ENCODE assay signal across 29 cellular contexts in genomic region chr6:35272005-35272404, GRCh38.
"Had no signal": no experiment of that assay in that cellular context is flagged by ENCODE, and none has a peak within 500 bp of the region (broad histone marks: within the 10 kb centered on the region; RNA-seq: fewer than 3 reads in every experiment).

No MANE protein-coding gene starts in this region.

- H3K27me3 ChIP-seq: stomach, suprapubic skin, testis, thyroid gland, tibial artery, tibial nerve, transverse colon, upper lobe of left lung, upper lobe of right lung, uterus, vagina had no signal

- DNase-seq: stimulated activated CD4-positive, alpha-beta T cell treated with anti-CD3 and anti-CD28 coated beads, Interleukin-2, amount 100 ng/mL, for 48 hours; stimulated activated CD4-positive, alpha-beta T cell treated with anti-CD3 and anti-CD28 coated beads, Interleukin-4, amount 100 ng/mL, for 1 hour; stimulated activated CD4-positive, alpha-beta T cell treated with anti-CD3 and anti-CD28 coated beads, Interleukin-4, amount 100 ng/mL, for 24 hours; stimulated activated CD4-positive, alpha-beta T cell treated with anti-CD3 and anti-CD28 coated beads, Interleukin-4, amount 100 ng/mL, for 4 hours; stimulated activated CD8-positive, alpha-beta memory T cell treated with anti-CD3 and anti-CD28 coated beads, Interleukin-4, amount 100 ng/mL, for 48 hours; stimulated activated naive B cell treated with anti-CD40 and anti-IgM and Interleukin-4, amounts not matched to agents 10 μg/mL and 1 μg/mL and 100 μg/mL, for 72 hours; stimulated activated naive CD4-positive, alpha-beta T cell; stimulated activated naive CD4-positive, alpha-beta T cell treated with Interleukin-2 at 50 U/mL for 16 hours; stimulated activated naive CD8-positive, alpha-beta T cell treated with anti-CD3 and anti-CD28 coated beads, Interleukin-15, amount 100 ng/mL, for 72 hours; stimulated activated naive CD8-positive, alpha-beta T cell treated with anti-CD3 and anti-CD28 coated beads, Interleukin-15, Interleukin-2, amounts not matched to agents 100 U/mL and 50 U/mL, for 24 hours; stomach; substantia nigra; testis; tibial artery; transverse colon; trophoblast cell; upper lobe of left lung; upper lobe of right lung; uterus had no signal

- ATAC-seq: stimulated activated effector memory CD8-positive, alpha-beta T cell treated with anti-CD3 and anti-CD28 coated beads, Interleukin-12 subunit alpha, Interleukin-12 subunit beta, amount 100 ng/mL, for 72 hours; stimulated activated memory B cell treated with anti-CD40 and anti-IgM and Interleukin-4, amounts not matched to agents 10 μg/mL and 1 μg/mL and 100 μg/mL, for 72 hours; stimulated activated naive B cell treated with anti-CD40 and anti-IgM and Interleukin-4, amounts not matched to agents 10 μg/mL and 1 μg/mL and 100 μg/mL, for 72 hours; stimulated activated naive CD8-positive, alpha-beta T cell treated with anti-CD3 and anti-CD28 coated beads, Interleukin-15, amount 100 ng/mL, for 72 hours; stimulated activated naive CD8-positive, alpha-beta T cell treated with anti-CD3 and anti-CD28 coated beads, Interleukin-15, Interleukin-2, amounts not matched to agents 100 U/mL and 50 U/mL, for 24 hours; upper lobe of right lung had no signal

- H3K9me3 ChIP-seq: stomach, suprapubic skin, testis, thoracic aorta, thyroid gland, tibial artery, tibial nerve, transverse colon, upper lobe of left lung, upper lobe of right lung, uterus, vagina had no signal

- H3K4me1 ChIP-seq: testis, uterus had no signal

- H3K4me3 Mint-ChIP-seq: stimulated activated effector memory CD8-positive, alpha-beta T cell treated with anti-CD3 and anti-CD28 coated beads, Interleukin-12 subunit alpha, Interleukin-12 subunit beta, amount 100 ng/mL, for 72 hours; stimulated activated memory B cell treated with anti-CD40 and anti-IgM and Interleukin-4, amounts not matched to agents 10 μg/mL and 1 μg/mL and 100 μg/mL, for 72 hours; stimulated activated naive B cell treated with anti-CD40 and anti-IgM and Interleukin-4, amounts not matched to agents 10 μg/mL and 1 μg/mL and 100 μg/mL, for 72 hours; stimulated activated naive CD8-positive, alpha-beta T cell treated with anti-CD3 and anti-CD28 coated beads, Interleukin-15, amount 100 ng/mL, for 72 hours; stimulated activated naive CD8-positive, alpha-beta T cell treated with anti-CD3 and anti-CD28 coated beads, Interleukin-15, Interleukin-2, amounts not matched to agents 100 ng/mL and 50 ng/mL, for 24 hours; type B pancreatic cell had no signal

- FAIRE-seq: urothelium cell line had no signal

- H3K36me3 ChIP-seq: suprapubic skin, thoracic aorta, thyroid gland, transverse colon, upper lobe of left lung, upper lobe of right lung, uterus, vagina had no signal

- H3K4me3 ChIP-seq: stomach, suprapubic skin, testis, thoracic aorta, thyroid gland, tibial artery, tibial nerve, transverse colon, upper lobe of left lung, upper lobe of right lung, uterus, vagina had no signal

- H3K27ac Mint-ChIP-seq: stimulated activated effector memory CD8-positive, alpha-beta T cell treated with anti-CD3 and anti-CD28 coated beads, Interleukin-12 subunit alpha, Interleukin-12 subunit beta, amount 100 ng/mL, for 72 hours; stimulated activated memory B cell treated with anti-CD40 and anti-IgM and Interleukin-4, amounts not matched to agents 10 μg/mL and 1 μg/mL and 100 μg/mL, for 72 hours; stimulated activated naive B cell treated with anti-CD40 and anti-IgM and Interleukin-4, amounts not matched to agents 10 μg/mL and 1 μg/mL and 100 μg/mL, for 72 hours; stimulated activated naive CD8-positive, alpha-beta T cell treated with anti-CD3 and anti-CD28 coated beads, Interleukin-15, amount 100 ng/mL, for 72 hours; stimulated activated naive CD8-positive, alpha-beta T cell treated with anti-CD3 and anti-CD28 coated beads, Interleukin-15, Interleukin-2, amounts not matched to agents 100 ng/mL and 50 ng/mL, for 24 hours; type B pancreatic cell had no signal

- H3K9me3 Mint-ChIP-seq: stimulated activated effector memory CD8-positive, alpha-beta T cell treated with anti-CD3 and anti-CD28 coated beads, Interleukin-12 subunit alpha, Interleukin-12 subunit beta, amount 100 ng/mL, for 72 hours; stimulated activated memory B cell treated with anti-CD40 and anti-IgM and Interleukin-4, amounts not matched to agents 10 μg/mL and 1 μg/mL and 100 μg/mL, for 72 hours; stimulated activated naive B cell treated with anti-CD40 and anti-IgM and Interleukin-4, amounts not matched to agents 10 μg/mL and 1 μg/mL and 100 μg/mL, for 72 hours; stimulated activated naive CD8-positive, alpha-beta T cell treated with anti-CD3 and anti-CD28 coated beads, Interleukin-15, amount 100 ng/mL, for 72 hours; stimulated activated naive CD8-positive, alpha-beta T cell treated with anti-CD3 and anti-CD28 coated beads, Interleukin-15, Interleukin-2, amounts not matched to agents 100 ng/mL and 50 ng/mL, for 24 hours; type B pancreatic cell had no signal

- H3K27me3 Mint-ChIP-seq: stimulated activated memory B cell treated with anti-CD40 and anti-IgM and Interleukin-4, amounts not matched to agents 10 μg/mL and 1 μg/mL and 100 μg/mL, for 72 hours; stimulated activated naive B cell treated with anti-CD40 and anti-IgM and Interleukin-4, amounts not matched to agents 10 μg/mL and 1 μg/mL and 100 μg/mL, for 72 hours; stimulated activated naive CD8-positive, alpha-beta T cell treated with anti-CD3 and anti-CD28 coated beads, Interleukin-15, amount 100 ng/mL, for 72 hours; stimulated activated naive CD8-positive, alpha-beta T cell treated with anti-CD3 and anti-CD28 coated beads, Interleukin-15, Interleukin-2, amounts not matched to agents 100 ng/mL and 50 ng/mL, for 24 hours; type B pancreatic cell had no signal

- H3K27ac ChIP-seq: stomach, suprapubic skin, testis, thoracic aorta, thyroid gland, tibial artery, tibial nerve, transverse colon, upper lobe of left lung, upper lobe of right lung, uterus, vagina had no signal
